10 cellular contexts compared by ENCODE assay signal in genomic region chr4:70714061-70714468, GRCh38. TPM values are rescaled to one million over a fixed set of nuclear protein-coding genes. Genes with fewer than 3 reads are reported as not detected.
DNase-seq lines count a peak whose midpoint lies in the region; ATAC-seq and TF ChIP-seq lines count a peak whose summit lies in the region.
"Had no signal": no experiment of that assay in that cellular context is flagged by ENCODE, and none has a peak within 500 bp of the region (broad histone marks: within the 10 kb centered on the region; RNA-seq: fewer than 3 reads in every experiment).

No MANE protein-coding gene starts in this region.

- TF ChIP-seq CTCF in right lobe of liver (IDR thresholded peaks at IDR 0.05), result peak in 1 of 4 donors; percentile 7

- no peak overlapping the region for H3K4me3 Mint-ChIP-seq in activated CD8-positive, alpha-beta memory T cell treated with anti-CD3 and anti-CD28 coated beads, Interleukin-2, amount 10 ng/mL, durations not matched to agents 7 days and 5 days
- H3K4me3 Mint-ChIP-seq: neural crest cell had no signal

- ATAC-seq in GM18508 (IDR thresholded peaks at IDR 0.05; ENCODE audit: insufficient read depth, unreplicated experiment) (peak; percentile 12), right lobe of liver (peak; percentile 88 to 98 (median 92))
- no peak for ATAC-seq in activated CD8-positive, alpha-beta memory T cell treated with anti-CD3 and anti-CD28 coated beads, Interleukin-2, amount 10 ng/mL, durations not matched to agents 7 days and 5 days

- H3K27ac Mint-ChIP-seq in activated CD8-positive, alpha-beta memory T cell treated with anti-CD3 and anti-CD28 coated beads, Interleukin-2, amount 10 ng/mL, durations not matched to agents 7 days and 5 days, result no peak overlapping the region

- no peaks in the 10 kb centered on the region for H3K36me3 ChIP-seq in right lobe of liver

- H3K4me1 ChIP-seq in right lobe of liver, result peaks cover 2 to 48% (median 15%) of the 10 kb centered on the region in 4 donors

- no peaks in the 10 kb centered on the region for H3K9me3 Mint-ChIP-seq in activated CD8-positive, alpha-beta memory T cell treated with anti-CD3 and anti-CD28 coated beads, Interleukin-2, amount 10 ng/mL, durations not matched to agents 7 days and 5 days (ENCODE audit: low read depth)
- H3K9me3 Mint-ChIP-seq: neural crest cell had no signal

- 43% methylated on average over 3 of the region's 3 CpGs for WGBS in right lobe of liver (ENCODE audit: insufficient coverage, low coverage, low lambda C conversion rate, missing lambda C conversion rate)

- no peaks in the 10 kb centered on the region for H3K9me3 ChIP-seq in right lobe of liver

- CTCF ChIA-PET in activated CD8-positive, alpha-beta memory T cell treated with anti-CD3 and anti-CD28 coated beads, Interleukin-2, amount 10 ng/mL, durations not matched to agents 7 days and 5 days (lab: Charles Lee), result interaction anchor here (1.8 kb wide), 1 partner anchor 8 kb away, joined by 5 read pairs; no protein-coding TSS in a partner anchor

- no peaks in the 10 kb centered on the region for H3K36me3 Mint-ChIP-seq in activated CD8-positive, alpha-beta memory T cell treated with anti-CD3 and anti-CD28 coated beads, Interleukin-2, amount 10 ng/mL, durations not matched to agents 7 days and 5 days

- H3K4me1 Mint-ChIP-seq in activated CD8-positive, alpha-beta memory T cell treated with anti-CD3 and anti-CD28 coated beads, Interleukin-2, amount 10 ng/mL, durations not matched to agents 7 days and 5 days, result peaks cover 32% of the 10 kb centered on the region

- peak overlapping the region; percentile 44 to 62 (median 54) for H3K27ac ChIP-seq in right lobe of liver

- DNase-seq in H4 (ENCODE audit: low spot score), result peak; percentile 15
- DNase-seq in LoVo (ENCODE audit: low spot score), result peak; percentile 61
- peak; percentile 29 to 80 (median 61) for DNase-seq in right lobe of liver
- no peak for DNase-seq in activated CD8-positive, alpha-beta memory T cell treated with anti-CD3 and anti-CD28 coated beads, Interleukin-2, amount 10 ng/mL, durations not matched to agents 7 days and 5 days
- DNase-seq in NCI-H187 treated with DMSO at 0.1 percent for 48 hours (lab: John Stamatoyannopoulos, UW), result no peak
- no peak for DNase-seq in activated T-cell treated with anti-CD3 and anti-CD28 coated beads for 4 hours
- no peak for DNase-seq in activated CD4-positive, alpha-beta T cell treated with anti-CD3 and anti-CD28 coated beads for 48 hours
- DNase-seq: NCI-H1417 had no signal

- no peaks in the 10 kb centered on the region for H3K27me3 ChIP-seq in right lobe of liver

- peak overlapping the region in 1 of 3 donors; percentile 3 for H3K4me3 ChIP-seq in right lobe of liver

- TF ChIP-seq POLR2A in right lobe of liver (IDR thresholded peaks at IDR 0.05), result no peak

- intact Hi-C loops in right lobe of liver (cut with DNase I), result no loop called here

- no peaks in the 10 kb centered on the region for H3K27me3 Mint-ChIP-seq in activated CD8-positive, alpha-beta memory T cell treated with anti-CD3 and anti-CD28 coated beads, Interleukin-2, amount 10 ng/mL, durations not matched to agents 7 days and 5 days

RNA-seq across cellular contexts. Expression of gene RUFY3, which starts 7.7 kb away (rescaled TPM):
- total RNA-seq in H4 (2014; rRNA removed; shearing (Covaris generic)), result 12.0 and 15.5 TPM in 2 replicates
- total RNA-seq in right lobe of liver, result 10 to 100 TPM; 24.1 to 58.3 (median 30.3) TPM
- total RNA-seq in activated CD8-positive, alpha-beta memory T cell treated with anti-CD3 and anti-CD28 coated beads, Interleukin-2, amount 10 ng/mL, durations not matched to agents 7 days and 5 days, result 10 to 100 TPM; 12.7 to 22.8 TPM

RNA-seq across cellular contexts. Expression of gene UTP3, which starts 25.7 kb away (rescaled TPM):
- total RNA-seq in H4 (2014; rRNA removed; shearing (Covaris generic)), result 19.7 and 23.6 TPM in 2 replicates
- 10 to 100 TPM; 10.2 to 22.3 (median 14.0) TPM for total RNA-seq in right lobe of liver
- total RNA-seq in activated CD8-positive, alpha-beta memory T cell treated with anti-CD3 and anti-CD28 coated beads, Interleukin-2, amount 10 ng/mL, durations not matched to agents 7 days and 5 days, result 10 to 100 TPM; 28.0 to 33.6 TPM

RNA-seq across cellular contexts. Expression of gene JCHAIN, which starts 47.8 kb away (rescaled TPM):
- total RNA-seq in H4 (2014; rRNA removed; shearing (Covaris generic)), result 1.3 TPM in 1 of 2 replicates, not detected in the other
- 10 to 100 TPM in 3 of 6 experiments, 1 to 10 TPM in 3; 3.9 to 39.7 (median 9.3) TPM for total RNA-seq in right lobe of liver
- total RNA-seq in activated CD8-positive, alpha-beta memory T cell treated with anti-CD3 and anti-CD28 coated beads, Interleukin-2, amount 10 ng/mL, durations not matched to agents 7 days and 5 days, result not detected
- total RNA-seq: neural crest cell had no signal

Comparison
In these comparisons a context has a peak if more than half of its experiments do, and no peak if none do; other contexts are left out.
1. DNase-seq: peak in H4 (single experiment), LoVo (single experiment) and right lobe of liver (3 of 3); none in activated CD8-positive, alpha-beta memory T cell treated with anti-CD3 and anti-CD28 coated beads, Interleukin-2, amount 10 ng/mL, durations not matched to agents 7 days and 5 days (single experiment), NCI-H187 treated with DMSO at 0.1 percent for 48 hours (single experiment), activated T-cell treated with anti-CD3 and anti-CD28 coated beads for 4 hours (single experiment) and activated CD4-positive, alpha-beta T cell treated with anti-CD3 and anti-CD28 coated beads for 48 hours (single experiment).